Comparison of ENCODE assay signal across 24 cellular contexts in the genomic region with DNA sequence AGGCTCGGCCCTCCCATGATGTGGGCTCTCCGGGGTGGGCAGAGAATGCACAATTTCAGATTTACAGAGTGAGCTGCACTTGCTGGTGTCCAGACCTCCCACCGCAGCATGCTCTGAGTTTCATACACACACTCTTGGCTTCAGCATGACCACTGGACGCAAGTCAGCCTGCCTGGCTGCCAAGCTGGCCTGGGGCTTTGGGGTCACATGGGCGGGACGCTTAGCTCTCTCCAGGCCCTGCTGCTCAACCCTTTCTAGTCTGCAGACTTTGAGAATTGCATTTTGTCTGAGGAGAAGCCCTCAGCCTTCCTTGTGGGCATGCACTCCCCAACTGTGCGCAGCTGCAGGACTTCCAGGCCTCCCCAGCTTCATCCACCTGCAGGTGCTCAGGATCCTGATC. TPM values are rescaled to one million over a fixed set of nuclear protein-coding genes. Genes with fewer than 3 reads are reported as not detected.
A peak's percentile ranks its signal among the peaks of the same experiment; 100 is the strongest.
DNase-seq lines count a peak whose midpoint lies in the region; ATAC-seq lines count a peak whose summit lies in the region.
"Had no signal": no experiment of that assay in that cellular context is flagged by ENCODE, and none has a peak within 500 bp of the region (broad histone marks: within the 10 kb centered on the region; RNA-seq: fewer than 3 reads in every experiment).

No MANE protein-coding gene starts in this region.

- no peak overlapping the region for H2AFZ ChIP-seq in trophoblast cell (ENCODE audit: insufficient read depth, low read length, poor library complexity)

- H3K79me2 ChIP-seq in trophoblast cell (ENCODE audit: control insufficient read depth, insufficient read depth, low read length, poor library complexity), result no peaks in the 10 kb centered on the region

- no peak overlapping the region for H2AK5ac ChIP-seq in trophoblast cell (ENCODE audit: low read length)

- no peak overlapping the region for H2BK5ac ChIP-seq in trophoblast cell (ENCODE audit: low read depth, low read length, poor library complexity)

- H3K9ac ChIP-seq in trophoblast cell (ENCODE audit: low read length), result no peak overlapping the region
- H3K9ac ChIP-seq: BLaER1 had no signal

- no peaks in the 10 kb centered on the region for H3K27me3 ChIP-seq in trophoblast cell (ENCODE audit: insufficient read depth, low read length)
- H3K27me3 ChIP-seq: BLaER1 had no signal

- DNase-seq in left lobe of liver (ENCODE audit: low spot score) (no peak), trophoblast cell (no peak), Kasumi-1 (lab: John Stamatoyannopoulos, UW) (no peak), caudate nucleus (lab: John Stamatoyannopoulos, UW) (no peak)
- DNase-seq: 8988T; ACHN; BE2C; CD4-positive, alpha-beta memory T cell; CD4-positive, CD25-positive, alpha-beta regulatory T cell; CD8-positive, alpha-beta memory T cell; COR-L47; DMS 273 treated with DMSO at 0.1 percent for 48 hours; DMS153; DMS53; DMS79; DND-41; EL; GDM1 had no signal

- no peak overlapping the region for H4K12ac ChIP-seq in trophoblast cell (ENCODE audit: low read depth, low read length)

- H3K36me3 ChIP-seq in trophoblast cell (ENCODE audit: control insufficient read depth in 1 of 2, insufficient read depth in 2 of 2, low read length in 2 of 2), result no peaks in the 10 kb centered on the region
- H3K36me3 ChIP-seq: BE2C, BLaER1 had no signal

- H3K14ac ChIP-seq in trophoblast cell (ENCODE audit: low read length), result no peak overlapping the region

- H3K27ac ChIP-seq in trophoblast cell (ENCODE audit: low read depth, low read length) (no peak overlapping the region), caudate nucleus (ENCODE audit: low read depth, low read length) (no peak overlapping the region)
- H3K27ac ChIP-seq: BLaER1 had no signal

- H3K4me2 ChIP-seq in trophoblast cell (ENCODE audit: low read length), result no peak overlapping the region
- H3K4me2 ChIP-seq: BLaER1 had no signal

- ATAC-seq in left lobe of liver, result peak; percentile 17
- ATAC-seq in HG03442 (IDR thresholded peaks at IDR 0.05; ENCODE audit: unreplicated experiment), result no peak

- peak overlapping the region; percentile 34 for H3K4me3 ChIP-seq in trophoblast cell (ENCODE audit: low read depth, low read length)
- H3K4me3 ChIP-seq: BLaER1 had no signal

- peaks cover 71% of the 10 kb centered on the region for H3K9me3 ChIP-seq in trophoblast cell (ENCODE audit: insufficient read depth, low read depth, low read length)
- H3K9me3 ChIP-seq: BE2C, BLaER1 had no signal

- no peak overlapping the region for H3K23ac ChIP-seq in trophoblast cell (ENCODE audit: low read length)

- no peak overlapping the region for H2BK12ac ChIP-seq in trophoblast cell (ENCODE audit: low read length)

- no peak overlapping the region for H3K4ac ChIP-seq in trophoblast cell (ENCODE audit: low read depth, low read length)

- no peak overlapping the region for H2BK120ac ChIP-seq in trophoblast cell (ENCODE audit: insufficient read depth, low read length, poor library complexity)

- WGBS in trophoblast cell (ENCODE audit: extremely low coverage, insufficient coverage, insufficient read length), result no CpG with 5 or more reads among the region's 7 CpGs

- H4K8ac ChIP-seq in trophoblast cell (ENCODE audit: low read depth, low read length), result no peak overlapping the region

- no peak overlapping the region for H3K18ac ChIP-seq in trophoblast cell (ENCODE audit: low read length)

- no peaks in the 10 kb centered on the region for H3K4me1 ChIP-seq in trophoblast cell (ENCODE audit: control insufficient read depth in 1 of 2, insufficient read depth in 2 of 2, low read length in 2 of 2)
- H3K4me1 ChIP-seq: BE2C had no signal

- no peak overlapping the region for H4K91ac ChIP-seq in trophoblast cell (ENCODE audit: low read depth, low read length)

- H3K79me1 ChIP-seq in trophoblast cell (ENCODE audit: low read length), result no peaks in the 10 kb centered on the region

RNA-seq across cellular contexts. Expression of a gene that starts 5.7 kb away (rescaled TPM):
- total RNA-seq in left lobe of liver, result 3,844 TPM
- 1.4 and 1.7 TPM in 2 replicates for polyA plus RNA-seq in trophoblast cell (2013)
- polyA plus RNA-seq: CD14-positive monocyte had no signal

RNA-seq across cellular contexts. Expression of a gene that starts 32.5 kb away (rescaled TPM):
- total RNA-seq in left lobe of liver, result 2.4 TPM
- polyA plus RNA-seq in trophoblast cell (2013), result not detected in 2 replicates
- total RNA-seq: A673, G401 had no signal
- polyA plus RNA-seq: AG04450, CD14-positive monocyte had no signal
